Comparison of ENCODE assay signal across 24 cellular contexts in genomic region chr3:49700453-49701128, GRCh38. TPM values are rescaled to one million over a fixed set of nuclear protein-coding genes. Genes with fewer than 3 reads are reported as not detected.
DNase-seq lines count a peak whose midpoint lies in the region; ATAC-seq and TF ChIP-seq lines count a peak whose summit lies in the region.
"Had no signal": no experiment of that assay in that cellular context is flagged by ENCODE, and none has a peak within 500 bp of the region (broad histone marks: within the 10 kb centered on the region; RNA-seq: fewer than 3 reads in every experiment).

No MANE protein-coding gene starts in this region.

- no peaks in the 10 kb centered on the region for H3K4me1 Mint-ChIP-seq in endodermal cell

- no peak overlapping the region for H3K4me3 Mint-ChIP-seq in endodermal cell
- H3K4me3 Mint-ChIP-seq: dendritic cell treated with granulocyte-macrophage colony-stimulating factor and Interleukin-4, amounts not matched to agents 40 ng/mL and 50 ng/mL, for 4 days had no signal

- H3K27me3 ChIP-seq in NT2/D1 (ENCODE audit: insufficient read depth, insufficient read length) = no peaks in the 10 kb centered on the region
- H3K27me3 ChIP-seq in endodermal cell (ENCODE audit: control insufficient read depth, insufficient read depth, low read length, poor library complexity, severe bottlenecking) = no peaks in the 10 kb centered on the region
- H3K27me3 ChIP-seq in gastrocnemius medialis = no peaks in the 10 kb centered on the region
- H3K27me3 ChIP-seq in gastroesophageal sphincter = no peaks in the 10 kb centered on the region
- H3K27me3 ChIP-seq: ovary had no signal

- no peak for TF ChIP-seq POLR2A in gastrocnemius medialis (IDR thresholded peaks at IDR 0.05)
- TF ChIP-seq POLR2A in gastroesophageal sphincter (IDR thresholded peaks at IDR 0.05) = no peak

- TF ChIP-seq EP300 in gastroesophageal sphincter (IDR thresholded peaks at IDR 0.05) = no peak

- H3K9me3 ChIP-seq in NT2/D1 (ENCODE audit: insufficient read depth, low read length) = no peaks in the 10 kb centered on the region
- no peaks in the 10 kb centered on the region for H3K9me3 ChIP-seq in endodermal cell (ENCODE audit: control insufficient read depth, low read length)
- H3K9me3 ChIP-seq in gastrocnemius medialis = no peaks in the 10 kb centered on the region
- no peaks in the 10 kb centered on the region for H3K9me3 ChIP-seq in gastroesophageal sphincter
- H3K9me3 ChIP-seq: ovary had no signal

- no peak overlapping the region for H3K27ac Mint-ChIP-seq in endodermal cell
- H3K27ac Mint-ChIP-seq: dendritic cell treated with granulocyte-macrophage colony-stimulating factor and Interleukin-4, amounts not matched to agents 40 ng/mL and 50 ng/mL, for 4 days had no signal

- H3K36me3 Mint-ChIP-seq in endodermal cell (ENCODE audit: low read depth) = peaks cover 6% of the 10 kb centered on the region

- DNase-seq in Right ventricle myocardium inferior (ENCODE audit: missing footprints) (peak; percentile 56), Right ventricle myocardium superior (no peak), NT2/D1 (ENCODE audit: low read depth, low spot score) (no peak), endodermal cell (peak; percentile 67), gastrocnemius medialis (no peak), OCI-M1 (lab: John Stamatoyannopoulos, UW) (no peak)
- no peak for DNase-seq in activated CD4-positive, CD25-positive, alpha-beta regulatory T cell (lab: John Stamatoyannopoulos, UW)
- DNase-seq: activated CD8-positive, alpha-beta memory T cell treated with anti-CD3 and anti-CD28 coated beads, Interleukin-2, amount 50 U/mL, for 48 hours; activated gamma-delta T cell treated with Interleukin-2 at 50 U/mL for 16 hours; C1 segment of cervical spinal cord; Calu3; HCEC 1CT; hippocampal formation; kidney glomerular epithelial cell; NCI-H1417 treated with DMSO at 0.1 percent for 48 hours; NCI-H2171 treated with DMSO at 0.1 percent for 48 hours; NCI-H526 treated with DMSO at 0.1 percent for 48 hours; ovary; SIG-M5; stimulated activated CD4-positive, alpha-beta T cell treated with anti-CD3 and anti-CD28 coated beads, Interleukin-15, amount 100 ng/mL, for 24 hours had no signal

- TF ChIP-seq CTCF in endodermal cell (conservative IDR thresholded peaks at IDR 0.05) (peak; percentile 62), gastrocnemius medialis (IDR thresholded peaks at IDR 0.05 in 4 of 5, conservative IDR thresholded peaks at IDR 0.05 in 1 of 5) (no peak), gastroesophageal sphincter (IDR thresholded peaks at IDR 0.05) (no peak)

- in situ Hi-C loops in gastrocnemius medialis (cut with MboI; ENCODE audit: low sequenced_read_pairs in 4 of 4) = no loop called here

- peak overlapping the region; percentile 39 for H3K9ac ChIP-seq in NT2/D1 (ENCODE audit: insufficient read length, low read depth)
- no peak overlapping the region for H3K9ac ChIP-seq in endodermal cell (ENCODE audit: extremely low read depth, low read length, poor library complexity, severe bottlenecking)

- intact Hi-C loops in Right ventricle myocardium inferior (cut with DNase I) (no loop called here), Right ventricle myocardium superior (cut with DNase I) (no loop called here), gastrocnemius medialis (cut with DNase I; ENCODE audit: low total_unique reads) (loop anchor here (5.0 kb wide), 1 partner anchor 207 kb away; no protein-coding TSS in a partner anchor)

- H3K27ac ChIP-seq in endodermal cell (ENCODE audit: low read depth, low read length) = peak overlapping the region; percentile 44
- peak overlapping the region in 3 of 4 donors; percentile 5 to 98 (median 40) for H3K27ac ChIP-seq in gastrocnemius medialis
- H3K27ac ChIP-seq in gastroesophageal sphincter = no peak overlapping the region
- H3K27ac ChIP-seq: ovary had no signal

- H3K36me3 ChIP-seq in NT2/D1 (ENCODE audit: insufficient read depth, insufficient read length, low read length) (peaks cover 76% of the 10 kb centered on the region), endodermal cell (ENCODE audit: control insufficient read depth, insufficient read depth, low read length) (peaks cover 5% of the 10 kb centered on the region), gastrocnemius medialis (peaks cover 0 to 65% of the 10 kb centered on the region in 2 donors), gastroesophageal sphincter (peaks cover 0 to 89% of the 10 kb centered on the region in 2 donors)
- H3K36me3 ChIP-seq: ovary had no signal

- H3K4me3 ChIP-seq in NT2/D1 (ENCODE audit: insufficient read length, low read depth) = no peak overlapping the region
- no peak overlapping the region for H3K4me3 ChIP-seq in endodermal cell (ENCODE audit: low read length)
- no peak overlapping the region for H3K4me3 ChIP-seq in gastrocnemius medialis
- H3K4me3 ChIP-seq in gastroesophageal sphincter = no peak overlapping the region
- H3K4me3 ChIP-seq: ovary had no signal

- 85 to 86% methylated on average over 11 to 13 of the region's 13 CpGs for WGBS in endodermal cell (ENCODE audit: insufficient coverage in 1 of 2, insufficient read length in 1 of 2), 2 experiments
- 79% methylated on average over 5 of the region's 13 CpGs; no CpG with 5 or more reads in 1 of the 2 donors for WGBS in gastroesophageal sphincter (ENCODE audit: low coverage in 1 of 2), 2 donors

- H3K27me3 Mint-ChIP-seq in endodermal cell (ENCODE audit: insufficient read depth) = no peaks in the 10 kb centered on the region
- H3K27me3 Mint-ChIP-seq: dendritic cell treated with granulocyte-macrophage colony-stimulating factor and Interleukin-4, amounts not matched to agents 40 ng/mL and 50 ng/mL, for 4 days had no signal

- ATAC-seq in Right ventricle myocardium inferior (no peak), Right ventricle myocardium superior (ENCODE audit: poor library complexity) (no peak), gastrocnemius medialis (no peak), gastroesophageal sphincter (no peak)
- ATAC-seq: right cardiac atrium had no signal

- H3K4me1 ChIP-seq in NT2/D1 (ENCODE audit: insufficient read depth, insufficient read length) (peaks cover 24% of the 10 kb centered on the region), endodermal cell (ENCODE audit: control insufficient read depth, insufficient read depth, low read length) (no peaks in the 10 kb centered on the region), gastrocnemius medialis (peaks cover 0 to 12% of the 10 kb centered on the region in 2 donors), gastroesophageal sphincter (peaks cover 0 to 6% (median 0%) of the 10 kb centered on the region in 3 donors)

- no peaks in the 10 kb centered on the region for H3K9me3 Mint-ChIP-seq in endodermal cell
- H3K9me3 Mint-ChIP-seq: dendritic cell treated with granulocyte-macrophage colony-stimulating factor and Interleukin-4, amounts not matched to agents 40 ng/mL and 50 ng/mL, for 4 days had no signal

RNA-seq across cellular contexts. Expression of gene RNF123, which starts 11.2 kb away (rescaled TPM):
- total RNA-seq in Right ventricle myocardium inferior = 46.1 TPM
- 47.9 TPM for total RNA-seq in Right ventricle myocardium superior
- 10 to 100 TPM; 47.3 to 47.6 TPM for total RNA-seq in endodermal cell
- polyA plus RNA-seq in endodermal cell (2013, experiment 1 of 2) = 38.6 TPM
- 33.5 TPM for polyA plus RNA-seq in endodermal cell (2013, experiment 2 of 2)
- total RNA-seq in gastrocnemius medialis = 100 to 1,000 TPM in 3 of 4 donors, 10 to 100 TPM in 1; 82.8 to 132 (median 128) TPM
- total RNA-seq in gastroesophageal sphincter = 10 to 100 TPM; 18.5 to 31.2 (median 21.8) TPM

RNA-seq across cellular contexts. Expression of gene MST1, which starts 11.3 kb away (rescaled TPM):
- total RNA-seq in Right ventricle myocardium inferior (4.6 TPM), Right ventricle myocardium superior (3.7 TPM), endodermal cell (10 to 100 TPM; 30.8 to 35.5 TPM), gastrocnemius medialis (1 to 10 TPM in 3 of 4 donors, under 1 TPM in 1; 0.10 to 4.8 (median 2.4) TPM), gastroesophageal sphincter (1 to 10 TPM in 3 of 4 donors, under 1 TPM in 1; 0.89 to 7.3 (median 4.4) TPM)
- polyA plus RNA-seq in endodermal cell (2013, experiment 1 of 2) = 21.9 TPM
- polyA plus RNA-seq in endodermal cell (2013, experiment 2 of 2) = 17.2 TPM

RNA-seq across cellular contexts. Expression of gene AMIGO3, which starts 18.9 kb away (rescaled TPM):
- not detected for total RNA-seq in Right ventricle myocardium inferior
- not detected for total RNA-seq in Right ventricle myocardium superior
- 1 to 10 TPM; 1.4 to 3.0 TPM for total RNA-seq in endodermal cell
- 1.5 TPM for polyA plus RNA-seq in endodermal cell (2013, experiment 1 of 2)
- 1.7 TPM for polyA plus RNA-seq in endodermal cell (2013, experiment 2 of 2)
- under 1 TPM in 3 of 4 donors, not detected in 1; 0.10 to 0.76 (median 0.42) TPM for total RNA-seq in gastrocnemius medialis
- total RNA-seq in gastroesophageal sphincter = under 1 TPM in 2 of 4 donors, not detected in 2; 0.27 to 0.31 TPM
- total RNA-seq: endothelial cell of umbilical vein had no signal

RNA-seq across cellular contexts. Expression of gene GMPPB, which starts 23.2 kb away (rescaled TPM):
- total RNA-seq in Right ventricle myocardium inferior (18.1 TPM), Right ventricle myocardium superior (15.7 TPM), endodermal cell (10 to 100 TPM; 35.5 to 38.2 TPM), gastrocnemius medialis (10 to 100 TPM; 14.2 to 26.1 (median 17.0) TPM), gastroesophageal sphincter (10 to 100 TPM; 15.6 to 20.5 (median 17.3) TPM)
- 20.3 TPM for polyA plus RNA-seq in endodermal cell (2013, experiment 1 of 2)
- 19.3 TPM for polyA plus RNA-seq in endodermal cell (2013, experiment 2 of 2)

RNA-seq across cellular contexts. Expression of gene APEH, which starts 26.4 kb away (rescaled TPM):
- total RNA-seq in Right ventricle myocardium inferior (99.5 TPM), Right ventricle myocardium superior (103 TPM), endodermal cell (100 to 1,000 TPM; 188 to 216 TPM), gastrocnemius medialis (100 to 1,000 TPM; 103 to 140 (median 108) TPM), gastroesophageal sphincter (10 to 100 TPM; 61.4 to 80.2 (median 71.5) TPM)
- 90.5 TPM for polyA plus RNA-seq in endodermal cell (2013, experiment 1 of 2)
- polyA plus RNA-seq in endodermal cell (2013, experiment 2 of 2) = 84.2 TPM

Comparison
In these comparisons a context has a peak if more than half of its experiments do, and no peak if none do; other contexts are left out.
1. DNase-seq: peak in Right ventricle myocardium inferior (single experiment) and endodermal cell (single experiment); none in Right ventricle myocardium superior (single experiment), NT2/D1 (single experiment), gastrocnemius medialis (0 of 2), OCI-M1 (single experiment) and activated CD4-positive, CD25-positive, alpha-beta regulatory T cell (0 of 4).
2. H3K27ac ChIP-seq: peak in endodermal cell (single experiment) and gastrocnemius medialis (3 of 4); none in gastroesophageal sphincter (0 of 4).